35 cellular contexts compared by ENCODE assay signal in the genomic region with DNA sequence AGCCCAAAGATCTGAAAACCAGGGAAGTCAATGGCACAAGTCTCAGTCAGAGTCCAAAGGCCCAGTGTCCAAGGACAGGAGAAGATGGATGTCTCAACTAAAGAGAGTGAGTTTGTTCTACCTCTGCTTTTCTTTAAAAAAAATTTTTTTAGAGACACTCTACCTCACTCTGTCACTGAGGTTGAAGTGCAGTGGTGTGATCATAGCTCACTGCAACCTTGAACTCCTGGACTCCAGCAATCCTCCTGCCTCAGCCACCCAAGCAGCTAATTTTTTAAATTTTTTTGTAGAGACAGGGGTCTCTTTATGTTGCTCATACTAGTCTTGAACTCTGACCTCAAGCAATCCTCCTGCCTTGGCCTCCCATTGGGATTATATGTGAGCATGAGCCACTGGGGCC.
"Had no signal": no experiment of that assay in that cellular context is flagged by ENCODE, and none has a peak within 500 bp of the region (broad histone marks: within the 10 kb centered on the region; RNA-seq: fewer than 3 reads in every experiment).

No MANE protein-coding gene starts in this region.

- H3K9me3 ChIP-seq: MG63 had no signal

- H3K4me3 ChIP-seq: MG63 had no signal

- H3K36me3 ChIP-seq: MG63 had no signal

- DNase-seq: Karpas-422, Kasumi-1, MG63, MM.1S, MV-4-11, NCI-H1048, NCI-H1092, NCI-H1092 treated with DMSO at 0.1 percent for 48 hours, NCI-H1105, NCI-H1105 treated with DMSO at 0.1 percent for 48 hours, NCI-H1417, NCI-H1417 treated with DMSO at 0.1 percent for 48 hours, NCI-H1436, NCI-H1436 treated with DMSO at 0.1 percent for 48 hours, NCI-H146, NCI-H1694, NCI-H1694 treated with DMSO at 0.1 percent for 48 hours, NCI-H187, NCI-H187 treated with DMSO at 0.1 percent for 48 hours, NCI-H1930, NCI-H2029, NCI-H2029 treated with DMSO at 0.1 percent for 48 hours, NCI-H2081, NCI-H2081 treated with DMSO at 0.1 percent for 48 hours, NCI-H2107, NCI-H2171, NCI-H2171 treated with DMSO at 0.1 percent for 48 hours, NCI-H2227 treated with DMSO at 0.1 percent for 48 hours, NCI-H226, NCI-H345, NCI-H446, NCI-H446 treated with DMSO at 0.1 percent for 48 hours, NCI-H510A, NCI-H510A treated with DMSO at 0.1 percent for 48 hours had no signal

- H3K4me2 ChIP-seq: KMS-11 had no signal

- H3K27ac ChIP-seq: KMS-11 had no signal

- H3K9ac ChIP-seq: KMS-11 had no signal

- H3K27me3 ChIP-seq: MG63 had no signal
